17 cellular contexts compared by ENCODE assay signal in genomic region chr12:48631071-48631470, GRCh38. TPM values are rescaled to one million over a fixed set of nuclear protein-coding genes. Genes with fewer than 3 reads are reported as not detected.
DNase-seq lines count a peak whose midpoint lies in the region; TF ChIP-seq lines count a peak whose summit lies in the region.
"Had no signal": no experiment of that assay in that cellular context is flagged by ENCODE, and none has a peak within 500 bp of the region (broad histone marks: within the 10 kb centered on the region; RNA-seq: fewer than 3 reads in every experiment).

No MANE protein-coding gene starts in this region.

- H2AFZ ChIP-seq in trophoblast cell (ENCODE audit: insufficient read depth, low read length, poor library complexity), result no peak overlapping the region
- H2AFZ ChIP-seq: GM23338 had no signal

- H3K4me1 Mint-ChIP-seq in activated naive CD4-positive, alpha-beta T cell treated with anti-CD3 and anti-CD28 coated beads, Interleukin-2, amount 10 ng/mL, durations not matched to agents 7 days and 5 days, result no peaks in the 10 kb centered on the region
- H3K4me1 Mint-ChIP-seq: CD8-positive, alpha-beta memory T cell; GM23338 had no signal

- no peak for TF ChIP-seq CTCF in VCaP (conservative IDR thresholded peaks at IDR 0.05)

- peak overlapping the region; percentile 33 for H3K4me2 ChIP-seq in trophoblast cell (ENCODE audit: low read length)
- H3K4me2 ChIP-seq: BLaER1, GM23338 had no signal

- H3K23ac ChIP-seq in trophoblast cell (ENCODE audit: low read length), result no peak overlapping the region

- H3K9ac ChIP-seq in trophoblast cell (ENCODE audit: low read length), result no peak overlapping the region
- H3K9ac ChIP-seq: BLaER1 had no signal

- H3K4me1 ChIP-seq in trophoblast cell (ENCODE audit: control insufficient read depth in 1 of 2, insufficient read depth in 2 of 2, low read length in 2 of 2), result peaks cover 12 to 18% of the 10 kb centered on the region in 2 experiments
- H3K4me1 ChIP-seq: BLaER1, Caco-2 had no signal

- H3K27me3 ChIP-seq in trophoblast cell (ENCODE audit: insufficient read depth, low read length), result no peaks in the 10 kb centered on the region
- H3K27me3 ChIP-seq: BLaER1 had no signal

- no peak overlapping the region for H3K4ac ChIP-seq in trophoblast cell (ENCODE audit: low read depth, low read length)

- H3K14ac ChIP-seq in trophoblast cell (ENCODE audit: low read length), result no peak overlapping the region

- H3K9me3 ChIP-seq in trophoblast cell (ENCODE audit: insufficient read depth, low read depth, low read length), result no peaks in the 10 kb centered on the region
- H3K9me3 ChIP-seq: BLaER1, Caco-2 had no signal

- DNase-seq in ELF-1 (ENCODE audit: low read depth, low spot score) (peak; percentile 77), left kidney (ENCODE audit: low read depth, low spot score) (peak; percentile 8), trophoblast cell (peak in 1 of 2 donors; percentile 22), HuH-7.5 (ENCODE audit: low spot score) (no peak), HuH-7 (ENCODE audit: low spot score) (no peak), mucosa of gallbladder (ENCODE audit: low spot score) (no peak)
- no peak for DNase-seq in activated naive CD4-positive, alpha-beta T cell treated with anti-CD3 and anti-CD28 coated beads, Interleukin-2, amount 10 ng/mL, durations not matched to agents 7 days and 5 days
- DNase-seq: AML-193; CD8-positive, alpha-beta memory T cell; DND-41; GF-D8; H7 had no signal

- H3K27ac Mint-ChIP-seq in activated naive CD4-positive, alpha-beta T cell treated with anti-CD3 and anti-CD28 coated beads, Interleukin-2, amount 10 ng/mL, durations not matched to agents 7 days and 5 days, result no peak overlapping the region
- H3K27ac Mint-ChIP-seq: GM23338 had no signal

- peak overlapping the region; percentile 40 for H4K91ac ChIP-seq in trophoblast cell (ENCODE audit: low read depth, low read length)

- H3K18ac ChIP-seq in trophoblast cell (ENCODE audit: low read length), result no peak overlapping the region

- H3K36me3 ChIP-seq in trophoblast cell (ENCODE audit: control insufficient read depth in 1 of 2, insufficient read depth in 2 of 2, low read length in 2 of 2), result no peaks in the 10 kb centered on the region
- H3K36me3 ChIP-seq: BLaER1 had no signal

- H2AK5ac ChIP-seq in trophoblast cell (ENCODE audit: low read length), result no peak overlapping the region

- no peak overlapping the region for H2BK12ac ChIP-seq in trophoblast cell (ENCODE audit: low read length)

- H3K27ac ChIP-seq in VCaP, result peak overlapping the region; percentile 4; the same call in 1 of the 2 replicates
- H3K27ac ChIP-seq in trophoblast cell (ENCODE audit: low read depth, low read length), result peak overlapping the region; percentile 83
- H3K27ac ChIP-seq: 22Rv1, BLaER1 had no signal

- no peak overlapping the region for H3K4me3 ChIP-seq in trophoblast cell (ENCODE audit: low read depth, low read length)
- H3K4me3 ChIP-seq: BLaER1, GM23338 had no signal

- H3K27me3 Mint-ChIP-seq in activated naive CD4-positive, alpha-beta T cell treated with anti-CD3 and anti-CD28 coated beads, Interleukin-2, amount 10 ng/mL, durations not matched to agents 7 days and 5 days, result peaks cover 20% of the 10 kb centered on the region

- H2BK120ac ChIP-seq in trophoblast cell (ENCODE audit: insufficient read depth, low read length, poor library complexity), result peak overlapping the region; percentile 61

- no peak overlapping the region for H3K4me3 Mint-ChIP-seq in activated naive CD4-positive, alpha-beta T cell treated with anti-CD3 and anti-CD28 coated beads, Interleukin-2, amount 10 ng/mL, durations not matched to agents 7 days and 5 days
- H3K4me3 Mint-ChIP-seq: CD8-positive, alpha-beta memory T cell; GM23338 had no signal

- H4K12ac ChIP-seq in trophoblast cell (ENCODE audit: low read depth, low read length), result no peak overlapping the region

- H2BK5ac ChIP-seq in trophoblast cell (ENCODE audit: low read depth, low read length, poor library complexity), result peak overlapping the region; percentile 59

- CTCF ChIA-PET in activated naive CD4-positive, alpha-beta T cell treated with anti-CD3 and anti-CD28 coated beads, Interleukin-2, amount 10 ng/mL, durations not matched to agents 7 days and 5 days (lab: Charles Lee), result no interaction called here

- no peaks in the 10 kb centered on the region for H3K9me3 Mint-ChIP-seq in activated naive CD4-positive, alpha-beta T cell treated with anti-CD3 and anti-CD28 coated beads, Interleukin-2, amount 10 ng/mL, durations not matched to agents 7 days and 5 days
- H3K9me3 Mint-ChIP-seq: CD8-positive, alpha-beta memory T cell; GM23338 had no signal

- no peaks in the 10 kb centered on the region for H3K36me3 Mint-ChIP-seq in activated naive CD4-positive, alpha-beta T cell treated with anti-CD3 and anti-CD28 coated beads, Interleukin-2, amount 10 ng/mL, durations not matched to agents 7 days and 5 days

- no peak overlapping the region for H4K8ac ChIP-seq in trophoblast cell (ENCODE audit: low read depth, low read length)

- WGBS in trophoblast cell (ENCODE audit: extremely low coverage, insufficient coverage, insufficient read length), result no CpG with 5 or more reads among the region's 1 CpG

- peaks cover 11% of the 10 kb centered on the region for H3K79me1 ChIP-seq in trophoblast cell (ENCODE audit: low read length)

- no peaks in the 10 kb centered on the region for H3K79me2 ChIP-seq in trophoblast cell (ENCODE audit: control insufficient read depth, insufficient read depth, low read length, poor library complexity)

RNA-seq across cellular contexts. Expression of gene KANSL2, which starts 51.0 kb away (rescaled TPM):
- 25.7 and 26.9 TPM in 2 replicates for polyA plus RNA-seq in trophoblast cell (2013)
- total RNA-seq in mucosa of gallbladder, result 23.5 TPM

Comparison
In these comparisons a context has a peak if more than half of its experiments do, and no peak if none do; other contexts are left out.
1. DNase-seq: peak in ELF-1 (single experiment) and left kidney (single experiment); none in HuH-7.5 (single experiment), HuH-7 (single experiment), mucosa of gallbladder (single experiment) and activated naive CD4-positive, alpha-beta T cell treated with anti-CD3 and anti-CD28 coated beads, Interleukin-2, amount 10 ng/mL, durations not matched to agents 7 days and 5 days (single experiment).